Comparison of ENCODE assay signal across 10 cellular contexts in the genomic region with DNA sequence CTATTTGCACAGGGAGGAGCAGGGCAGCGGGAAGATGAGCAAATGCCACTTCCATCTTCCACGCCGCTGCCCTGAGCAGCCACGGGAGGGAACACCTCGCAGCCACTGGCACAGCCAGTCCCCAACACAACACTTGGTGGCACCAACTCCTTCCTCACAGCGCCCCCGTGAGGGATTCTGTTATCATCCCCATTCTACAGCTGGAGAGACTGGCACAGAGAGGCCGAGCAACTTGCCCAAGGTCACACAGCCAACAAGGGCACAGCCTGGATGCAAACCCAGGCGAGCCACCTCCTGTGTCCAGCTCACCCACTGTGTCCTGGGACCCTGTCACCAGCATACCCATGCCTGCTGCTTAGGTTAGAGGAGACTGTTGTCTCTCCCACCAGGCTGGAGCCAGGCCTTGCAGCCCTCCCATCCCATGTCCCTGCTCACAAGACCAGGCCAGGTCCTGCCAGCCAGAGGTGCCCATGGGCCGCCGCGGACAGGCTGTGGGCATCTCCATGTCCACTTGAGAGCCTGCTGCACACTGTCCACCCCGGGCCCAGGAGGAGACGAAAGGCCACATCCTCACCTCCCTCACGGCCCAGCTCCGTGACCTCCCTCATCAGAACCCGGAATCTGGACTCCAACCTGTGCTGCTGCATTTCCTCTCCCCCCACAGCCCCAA. TPM values are rescaled to one million over a fixed set of nuclear protein-coding genes. Genes with fewer than 3 reads are reported as not detected.
DNase-seq lines count a peak whose midpoint lies in the region; ATAC-seq and TF ChIP-seq lines count a peak whose summit lies in the region.
"Had no signal": no experiment of that assay in that cellular context is flagged by ENCODE, and none has a peak within 500 bp of the region (broad histone marks: within the 10 kb centered on the region; RNA-seq: fewer than 3 reads in every experiment).

No MANE protein-coding gene starts in this region.

- no peak for ATAC-seq in activated CD4-positive, alpha-beta T cell treated with anti-CD3 and anti-CD28 coated beads for 36 hours
- ATAC-seq in gastroesophageal sphincter (no peak), HG03342 (IDR thresholded peaks at IDR 0.05; ENCODE audit: unreplicated experiment) (no peak), HG03521 (IDR thresholded peaks at IDR 0.05; ENCODE audit: unreplicated experiment) (no peak)

- no peak for TF ChIP-seq CTCF in gastroesophageal sphincter (IDR thresholded peaks at IDR 0.05)

- no peak for TF ChIP-seq POLR2A in gastroesophageal sphincter (IDR thresholded peaks at IDR 0.05)

- intact Hi-C loops in activated CD4-positive, alpha-beta T cell treated with anti-CD3 and anti-CD28 coated beads for 36 hours (cut with DNase I, micrococcal nuclease): no loop called here

- H3K27ac ChIP-seq in gastroesophageal sphincter: peak overlapping the region; percentile 39 to 97 (median 83)
- peak overlapping the region; percentile 46 for H3K27ac ChIP-seq in stomach smooth muscle (ENCODE audit: low read length)

- H3K9me3 ChIP-seq in gastroesophageal sphincter (no peaks in the 10 kb centered on the region), stomach smooth muscle (ENCODE audit: control insufficient read depth in 2 of 2, low read length in 2 of 2) (no peaks in the 10 kb centered on the region)

- no peaks in the 10 kb centered on the region for H3K27me3 Mint-ChIP-seq in activated CD4-positive, alpha-beta T cell treated with anti-CD3 and anti-CD28 coated beads for 36 hours

- in situ Hi-C loops in SK-MEL-5 (cut with HindIII; ENCODE audit: low pct_unique_long_range_greater_than_20kb, low sequenced_read_pairs): no loop called here

- H3K9me3 Mint-ChIP-seq in activated CD4-positive, alpha-beta T cell treated with anti-CD3 and anti-CD28 coated beads for 36 hours (ENCODE audit: low read depth): no peaks in the 10 kb centered on the region
- H3K9me3 Mint-ChIP-seq: T-helper 1 cell treated with Interleukin-12 subunit alpha and Interleukin-12 subunit beta and Interleukin-4 antibody, amounts not matched to agents 30 μg/mL and 1 μg/mL, for 36 hours had no signal

- H3K36me3 Mint-ChIP-seq in activated CD4-positive, alpha-beta T cell treated with anti-CD3 and anti-CD28 coated beads for 36 hours (ENCODE audit: low read depth): peaks cover 4% of the 10 kb centered on the region

- CTCF ChIA-PET in activated CD4-positive, alpha-beta T cell treated with anti-CD3 and anti-CD28 coated beads for 36 hours (lab: Charles Lee): interaction anchor here (0.6 to 1.3 kb wide), 2 partner anchors 261 to 474 kb away, joined by 3 read pairs; no protein-coding TSS in a partner anchor

- H3K4me1 Mint-ChIP-seq in activated CD4-positive, alpha-beta T cell treated with anti-CD3 and anti-CD28 coated beads for 36 hours: peaks cover 25% of the 10 kb centered on the region

- H3K4me3 ChIP-seq in gastroesophageal sphincter (no peak overlapping the region), stomach smooth muscle (ENCODE audit: low read length in 2 of 2) (no peak overlapping the region)

- no peak overlapping the region for H3K27ac Mint-ChIP-seq in activated CD4-positive, alpha-beta T cell treated with anti-CD3 and anti-CD28 coated beads for 36 hours
- H3K27ac Mint-ChIP-seq: T-helper 1 cell treated with Interleukin-12 subunit alpha and Interleukin-12 subunit beta and Interleukin-4 antibody, amounts not matched to agents 30 μg/mL and 1 μg/mL, for 36 hours had no signal

- no peak for TF ChIP-seq EP300 in gastroesophageal sphincter (IDR thresholded peaks at IDR 0.05)

- no peak overlapping the region for H3K9ac ChIP-seq in stomach smooth muscle (ENCODE audit: low read length in 2 of 2)

- WGBS in gastroesophageal sphincter (ENCODE audit: low coverage in 1 of 2), 2 donors: 71% methylated on average over 4 of the region's 17 CpGs; no CpG with 5 or more reads in 1 of the 2 donors

- POLR2A ChIA-PET in activated CD4-positive, alpha-beta T cell treated with anti-CD3 and anti-CD28 coated beads for 36 hours (lab: Charles Lee): no interaction called here

- H3K27me3 ChIP-seq in gastroesophageal sphincter (no peaks in the 10 kb centered on the region), stomach smooth muscle (ENCODE audit: control insufficient read depth in 1 of 2, insufficient read depth in 2 of 2, low read length in 2 of 2) (no peaks in the 10 kb centered on the region)

- DNase-seq in activated CD4-positive, alpha-beta T cell treated with anti-CD3 and anti-CD28 coated beads for 36 hours: peak; percentile 53
- no peak for DNase-seq in activated CD4-positive, alpha-beta T cell treated with anti-CD3 and anti-CD28 coated beads, Interleukin-2, amount 50 U/mL, for 4 hours
- DNase-seq in SK-MEL-5 (ENCODE audit: low read depth, low spot score): peak; percentile 55
- DNase-seq in AG20443 (ENCODE audit: low spot score): no peak
- DNase-seq: stimulated activated CD4-positive, alpha-beta T cell treated with anti-CD3 and anti-CD28 coated beads, Interleukin-4, amount 100 ng/mL, for 4 hours had no signal

- H3K36me3 ChIP-seq in gastroesophageal sphincter (no peaks in the 10 kb centered on the region), stomach smooth muscle (ENCODE audit: control insufficient read depth in 2 of 2, insufficient read depth in 2 of 2, low read length in 2 of 2) (peaks cover 1 to 2% of the 10 kb centered on the region in 2 donors)

- H3K4me1 ChIP-seq in gastroesophageal sphincter (peaks cover 5 to 100% (median 76%) of the 10 kb centered on the region in 3 donors), stomach smooth muscle (ENCODE audit: control insufficient read depth, insufficient read depth, low read length) (peaks cover 89% of the 10 kb centered on the region)

- no peak overlapping the region for H3K4me3 Mint-ChIP-seq in activated CD4-positive, alpha-beta T cell treated with anti-CD3 and anti-CD28 coated beads for 36 hours
- H3K4me3 Mint-ChIP-seq: T-helper 1 cell treated with Interleukin-12 subunit alpha and Interleukin-12 subunit beta and Interleukin-4 antibody, amounts not matched to agents 30 μg/mL and 1 μg/mL, for 36 hours had no signal

RNA-seq across cellular contexts. Expression of gene NCOR2, which starts 57.0 kb away (rescaled TPM):
- total RNA-seq in activated CD4-positive, alpha-beta T cell treated with anti-CD3 and anti-CD28 coated beads for 36 hours: 100 to 1,000 TPM; 103 to 115 TPM
- total RNA-seq in SK-MEL-5 (2014; rRNA removed; shearing (Covaris generic)): 23.3 and 33.9 TPM in 2 replicates
- 161 and 175 TPM in 2 replicates for polyA plus RNA-seq in SK-MEL-5 (2015; cell fraction: cytosol; rRNA removed)
- 131 and 142 TPM in 2 replicates for polyA plus RNA-seq in SK-MEL-5 (2015; cell fraction: nucleus; rRNA removed)
- 100 to 1,000 TPM in 2 of 4 donors, 10 to 100 TPM in 2; 67.2 to 148 (median 105) TPM for total RNA-seq in gastroesophageal sphincter

Comparison
In these comparisons a context has a peak if more than half of its experiments do, and no peak if none do; other contexts are left out.
1. DNase-seq: peak in activated CD4-positive, alpha-beta T cell treated with anti-CD3 and anti-CD28 coated beads for 36 hours (single experiment) and SK-MEL-5 (single experiment); none in activated CD4-positive, alpha-beta T cell treated with anti-CD3 and anti-CD28 coated beads, Interleukin-2, amount 50 U/mL, for 4 hours (0 of 2) and AG20443 (single experiment).